18 cellular contexts compared by ENCODE assay signal in the genomic region with DNA sequence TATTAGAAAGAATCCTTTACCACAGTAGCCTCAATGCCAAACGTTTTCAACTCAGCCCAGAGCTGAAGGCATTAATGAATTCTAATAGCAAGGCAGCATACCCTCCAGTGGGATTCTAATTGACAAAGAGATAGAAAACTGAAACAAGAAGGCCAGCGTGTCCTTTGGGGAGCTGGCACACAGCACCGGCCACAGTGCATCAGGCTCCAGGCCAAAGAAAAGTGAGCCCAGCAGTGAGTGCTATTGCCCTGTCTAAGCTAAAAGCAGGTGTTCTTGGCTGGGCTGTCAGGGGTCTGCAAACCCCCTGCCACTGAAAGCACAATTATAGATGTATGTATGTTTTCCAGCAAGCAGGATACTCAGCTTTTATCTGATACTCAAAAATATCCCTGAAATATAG. TPM values are rescaled to one million over a fixed set of nuclear protein-coding genes. Genes with fewer than 3 reads are reported as not detected.
DNase-seq lines count a peak whose midpoint lies in the region; ATAC-seq lines count a peak whose summit lies in the region.
"Had no signal": no experiment of that assay in that cellular context is flagged by ENCODE, and none has a peak within 500 bp of the region (broad histone marks: within the 10 kb centered on the region; RNA-seq: fewer than 3 reads in every experiment).

No MANE protein-coding gene starts in this region.

- ATAC-seq in left lobe of liver = peak; percentile 91
- ATAC-seq: CD8-positive, alpha-beta T cell; GM12878; GM23338 had no signal

- in situ Hi-C loops in G401 (cut with HindIII; ENCODE audit: low sequenced_read_pairs) = no loop called here

- DNase-seq in Ammon's horn (ENCODE audit: low spot score) (peak; percentile 14), G401 (ENCODE audit: low spot score) (peak; percentile 12), left lobe of liver (ENCODE audit: low spot score) (peak; percentile 78), midbrain (lab: John Stamatoyannopoulos, UW) (peak; percentile 7), NCI-H2081 (lab: John Stamatoyannopoulos, UW) (no peak), NCI-H1417 (lab: John Stamatoyannopoulos, UW) (no peak)
- DNase-seq: Caco-2; CD4-positive, CD25-positive, alpha-beta regulatory T cell; CD8-positive, alpha-beta T cell; DMS153; DND-41; GDM1; H9; HFFc6 had no signal

RNA-seq across cellular contexts. Expression of a gene that starts 40.4 kb away (rescaled TPM):
- 2.3 and 4.1 TPM in 2 replicates for total RNA-seq in G401 (2014; rRNA removed; shearing (Covaris generic))
- 18.6 TPM for total RNA-seq in left lobe of liver
- total RNA-seq: A673; B cell; CD4-positive, CD25-positive, alpha-beta regulatory T cell; CD8-positive, alpha-beta T cell had no signal

Comparison
In these comparisons a context has a peak if more than half of its experiments do, and no peak if none do; other contexts are left out.
1. DNase-seq: peak in Ammon's horn (single experiment), G401 (single experiment), left lobe of liver (single experiment) and midbrain (single experiment); none in NCI-H2081 (0 of 2) and NCI-H1417 (0 of 3).